Comparison of ENCODE assay signal across 8 cellular contexts in genomic region chr10:100338434-100339036, GRCh38. TPM values are rescaled to one million over a fixed set of nuclear protein-coding genes. Genes with fewer than 3 reads are reported as not detected.
A peak's percentile ranks its signal among the peaks of the same experiment; 100 is the strongest.
DNase-seq lines count a peak whose midpoint lies in the region; ATAC-seq and TF ChIP-seq lines count a peak whose summit lies in the region.

No MANE protein-coding gene starts in this region.

- H3K27me3 Mint-ChIP-seq in CD8-positive, alpha-beta T cell (ENCODE audit: low read depth): peaks cover 5% of the 10 kb centered on the region
- peaks cover 14% of the 10 kb centered on the region for H3K27me3 Mint-ChIP-seq in chondrocyte (ENCODE audit: low read depth)

- H3K9me3 Mint-ChIP-seq in CD8-positive, alpha-beta T cell: no peaks in the 10 kb centered on the region
- H3K9me3 Mint-ChIP-seq in chondrocyte (ENCODE audit: low read depth): no peaks in the 10 kb centered on the region

- no peak overlapping the region for H3K4me3 ChIP-seq in CD8-positive, alpha-beta T cell (ENCODE audit: low read depth, low read length)
- H3K4me3 ChIP-seq in H7 (ENCODE audit: insufficient read depth, low read depth, low read length) (no peak overlapping the region), lower leg skin (ENCODE audit: low read depth, poor library complexity, severe bottlenecking) (no peak overlapping the region)

- H3K4me1 ChIP-seq in CD8-positive, alpha-beta T cell (ENCODE audit: insufficient read depth, low read length): no peaks in the 10 kb centered on the region

- peak; percentile 93 for ATAC-seq in CD8-positive, alpha-beta T cell

- CTCF ChIA-PET in CD8-positive, alpha-beta T cell (lab: Charles Lee): interaction anchor here (0.7 to 13.5 kb wide), 22 partner anchors 8 to 195 kb away, joined by 3 to 225 read pairs (median 4); partner anchors contain the start of genes PKD2L1 and SCD

- POLR2A ChIA-PET in CD8-positive, alpha-beta T cell (lab: Charles Lee): no interaction called here

- H3K4me1 Mint-ChIP-seq in CD8-positive, alpha-beta T cell (ENCODE audit: low read depth): no peaks in the 10 kb centered on the region
- peaks cover 8% of the 10 kb centered on the region for H3K4me1 Mint-ChIP-seq in chondrocyte (ENCODE audit: low read depth)

- no peaks in the 10 kb centered on the region for H3K9me3 ChIP-seq in CD8-positive, alpha-beta T cell (ENCODE audit: low read length)

- H3K27me3 ChIP-seq in CD8-positive, alpha-beta T cell (ENCODE audit: insufficient read depth, low read length): no peaks in the 10 kb centered on the region
- H3K27me3 ChIP-seq in H7 (ENCODE audit: control insufficient read depth, insufficient read depth, low read length): no peaks in the 10 kb centered on the region; the same call in 1 of the 2 replicates

- H3K27ac ChIP-seq in CD8-positive, alpha-beta T cell (ENCODE audit: low read depth, low read length): no peak overlapping the region

- no peak overlapping the region for H3K27ac Mint-ChIP-seq in CD8-positive, alpha-beta T cell
- no peak overlapping the region for H3K27ac Mint-ChIP-seq in chondrocyte (ENCODE audit: unreplicated experiment)

- intact Hi-C loops in CD8-positive, alpha-beta T cell (cut with DNase I, micrococcal nuclease): loop anchor here (1.0 to 2.0 kb wide), 5 partner anchors 33 to 180 kb away; partner anchors contain the start of gene SEC31B (in 1 of the 2)
- intact Hi-C loops in lower leg skin (cut with DNase I; ENCODE audit: low total_unique reads): loop anchor here (1.0 kb wide), 1 partner anchor 95 kb away; no protein-coding TSS in a partner anchor

- H3K36me3 Mint-ChIP-seq in CD8-positive, alpha-beta T cell: no peaks in the 10 kb centered on the region
- no peaks in the 10 kb centered on the region for H3K36me3 Mint-ChIP-seq in chondrocyte (ENCODE audit: low read depth)

- 54 to 57% methylated on average over 4 of the region's 4 CpGs for WGBS in lower leg skin, 2 donors

- no peaks in the 10 kb centered on the region for H3K36me3 ChIP-seq in CD8-positive, alpha-beta T cell (ENCODE audit: insufficient read depth, low read length)
- no peaks in the 10 kb centered on the region for H3K36me3 ChIP-seq in H7 (replicated peaks; ENCODE audit: control insufficient read depth, insufficient read depth, low read length)

- peak; percentile 77 for TF ChIP-seq CTCF in CD8-positive, alpha-beta T cell (IDR thresholded peaks at IDR 0.05)
- TF ChIP-seq CTCF in chondrocyte (IDR thresholded peaks at IDR 0.05) (peak; percentile 94), lower leg skin (IDR thresholded peaks at IDR 0.05) (peak in 2 of 3 donors; percentile 25 to 44)

- no peak for TF ChIP-seq POLR2A in lower leg skin (IDR thresholded peaks at IDR 0.05)

- DNase-seq in CD8-positive, alpha-beta T cell: peak; percentile 67 to 86 (median 74)
- DNase-seq in H7 (peak; percentile 85), NCI-H226 (peak; percentile 42), chondrocyte (ENCODE audit: low spot score) (no peak), lower leg skin (ENCODE audit: low spot score in 2 of 2) (peak; percentile 60 to 95), SHP77 treated with DMSO at 0.1 percent for 48 hours (lab: John Stamatoyannopoulos, UW) (no peak)
- peak; percentile 88 for DNase-seq in activated CD4-positive, alpha-beta T cell treated with anti-CD3 and anti-CD28 coated beads for 48 hours
- DNase-seq in stimulated activated CD8-positive, alpha-beta memory T cell treated with anti-CD3 and anti-CD28 coated beads, Interleukin-12 subunit alpha, Interleukin-12 subunit beta, amount 100 ng/mL, for 4 hours (ENCODE audit: low read depth): peak; percentile 56

- H3K4me3 Mint-ChIP-seq in CD8-positive, alpha-beta T cell: no peak overlapping the region
- no peak overlapping the region for H3K4me3 Mint-ChIP-seq in chondrocyte (ENCODE audit: unreplicated experiment)

RNA-seq across cellular contexts. Expression of gene SCD, which starts 8.5 kb away (rescaled TPM):
- 1 to 10 TPM; 5.4 TPM for total RNA-seq in CD8-positive, alpha-beta T cell
- 215 and 258 TPM in 2 replicates for total RNA-seq in H7 (2014; rRNA removed; shearing (Covaris generic))
- total RNA-seq in chondrocyte (54.4 to 74.1 TPM (median 72.2 TPM) in 3 replicates), lower leg skin (10 to 100 TPM; 23.8 to 56.7 (median 32.3) TPM)

RNA-seq across cellular contexts. Expression of gene PKD2L1, which starts 8.5 kb away (rescaled TPM):
- total RNA-seq in CD8-positive, alpha-beta T cell: under 1 TPM in 1 of 2 experiments, not detected in 1; 0.14 TPM
- total RNA-seq in H7 (2014; rRNA removed; shearing (Covaris generic)): not detected in 2 replicates
- not detected in 3 replicates for total RNA-seq in chondrocyte
- not detected for total RNA-seq in lower leg skin

RNA-seq across cellular contexts. Expression of gene BLOC1S2, which starts 52.1 kb away (rescaled TPM):
- 10 to 100 TPM; 58.4 to 59.7 TPM for total RNA-seq in CD8-positive, alpha-beta T cell
- total RNA-seq in H7 (2014; rRNA removed; shearing (Covaris generic)): 42.5 and 45.8 TPM in 2 replicates
- total RNA-seq in chondrocyte (25.9 to 35.1 TPM (median 29.7 TPM) in 3 replicates), lower leg skin (10 to 100 TPM; 33.4 to 51.1 (median 38.0) TPM)

Comparison
In these comparisons a context has a peak if more than half of its experiments do, and no peak if none do; other contexts are left out.
1. DNase-seq: peak in CD8-positive, alpha-beta T cell (7 of 7), H7 (single experiment), NCI-H226 (single experiment), activated CD4-positive, alpha-beta T cell treated with anti-CD3 and anti-CD28 coated beads for 48 hours (single experiment), lower leg skin (2 of 2) and stimulated activated CD8-positive, alpha-beta memory T cell treated with anti-CD3 and anti-CD28 coated beads, Interleukin-12 subunit alpha, Interleukin-12 subunit beta, amount 100 ng/mL, for 4 hours (single experiment); none in chondrocyte (single experiment) and SHP77 treated with DMSO at 0.1 percent for 48 hours (single experiment).
2. CTCF ChIP-seq: peak in every context shown above with its lines; median percentile 94 in chondrocyte; 77 in CD8-positive, alpha-beta T cell; 34 in lower leg skin.